Comparison of ENCODE assay signal across 8 cellular contexts in genomic region chr14:96390965-96391292, GRCh38. TPM values are rescaled to one million over a fixed set of nuclear protein-coding genes. Genes with fewer than 3 reads are reported as not detected.
DNase-seq lines count a peak whose midpoint lies in the region; ATAC-seq and TF ChIP-seq lines count a peak whose summit lies in the region.

No MANE protein-coding gene starts in this region.

- H3K36me3 Mint-ChIP-seq in activated naive CD4-positive, alpha-beta T cell treated with anti-CD3 and anti-CD28 coated beads, Interleukin-2, amount 10 ng/mL, durations not matched to agents 7 days and 5 days = peaks cover 7% of the 10 kb centered on the region
- peaks cover 2% of the 10 kb centered on the region for H3K36me3 Mint-ChIP-seq in memory B cell
- H3K36me3 Mint-ChIP-seq in type B pancreatic cell = no peaks in the 10 kb centered on the region

- intact Hi-C loops in body of pancreas (cut with DNase I) = no loop called here

- H3K9me3 Mint-ChIP-seq in activated naive CD4-positive, alpha-beta T cell treated with anti-CD3 and anti-CD28 coated beads, Interleukin-2, amount 10 ng/mL, durations not matched to agents 7 days and 5 days = no peaks in the 10 kb centered on the region
- H3K9me3 Mint-ChIP-seq in memory B cell = no peaks in the 10 kb centered on the region
- no peaks in the 10 kb centered on the region for H3K9me3 Mint-ChIP-seq in type B pancreatic cell

- peak overlapping the region; percentile 84 for H3K27ac Mint-ChIP-seq in activated naive CD4-positive, alpha-beta T cell treated with anti-CD3 and anti-CD28 coated beads, Interleukin-2, amount 10 ng/mL, durations not matched to agents 7 days and 5 days
- H3K27ac Mint-ChIP-seq in memory B cell (peak overlapping the region; percentile 83), type B pancreatic cell (peak overlapping the region; percentile 81)

- CTCF ChIA-PET in activated naive CD4-positive, alpha-beta T cell treated with anti-CD3 and anti-CD28 coated beads, Interleukin-2, amount 10 ng/mL, durations not matched to agents 7 days and 5 days (lab: Charles Lee) = no interaction called here

- no peak for ATAC-seq in body of pancreas
- ATAC-seq in memory B cell (ENCODE audit: low read depth) = no peak
- no peak for ATAC-seq in HG03469 (IDR thresholded peaks at IDR 0.05; ENCODE audit: unreplicated experiment)

- peak overlapping the region in 3 of 4 donors; percentile 67 to 77 (median 71) for H3K27ac ChIP-seq in body of pancreas

- no peak for TF ChIP-seq CTCF in body of pancreas (IDR thresholded peaks at IDR 0.05)
- TF ChIP-seq CTCF in type B pancreatic cell (conservative IDR thresholded peaks at IDR 0.05) = no peak

- H3K27me3 ChIP-seq in body of pancreas = no peaks in the 10 kb centered on the region

- H3K9me3 ChIP-seq in body of pancreas = no peaks in the 10 kb centered on the region

- peaks cover 19% of the 10 kb centered on the region for H3K4me1 Mint-ChIP-seq in activated naive CD4-positive, alpha-beta T cell treated with anti-CD3 and anti-CD28 coated beads, Interleukin-2, amount 10 ng/mL, durations not matched to agents 7 days and 5 days
- H3K4me1 Mint-ChIP-seq in memory B cell = no peaks in the 10 kb centered on the region
- H3K4me1 Mint-ChIP-seq in type B pancreatic cell (ENCODE audit: unreplicated experiment) = no peaks in the 10 kb centered on the region

- whole genome bisulfite sequencing in body of pancreas, 2 donors = 3 to 6% methylated on average over 4 to 13 of the region's 13 CpGs

- peak overlapping the region; percentile 85 for H3K4me3 Mint-ChIP-seq in activated naive CD4-positive, alpha-beta T cell treated with anti-CD3 and anti-CD28 coated beads, Interleukin-2, amount 10 ng/mL, durations not matched to agents 7 days and 5 days
- H3K4me3 Mint-ChIP-seq in memory B cell (peak overlapping the region; percentile 93), type B pancreatic cell (peak overlapping the region; percentile 91)

- peaks cover 17% of the 10 kb centered on the region for H3K4me1 ChIP-seq in body of pancreas

- no peak for DNase-seq in activated naive CD4-positive, alpha-beta T cell treated with anti-CD3 and anti-CD28 coated beads, Interleukin-2, amount 10 ng/mL, durations not matched to agents 7 days and 5 days
- no peak for DNase-seq in activated naive CD4-positive, alpha-beta T cell (lab: John Stamatoyannopoulos, UW)
- DNase-seq in body of pancreas (no peak), memory B cell (ENCODE audit: low spot score in 2 of 2) (peak in 1 of 2 donors; percentile 64), type B pancreatic cell (ENCODE audit: extremely low spot score, unreplicated experiment) (no peak), nucleus accumbens (lab: John Stamatoyannopoulos, UW) (no peak), cortex of kidney (lab: John Stamatoyannopoulos, UW) (no peak)

- peaks cover 31% of the 10 kb centered on the region for H3K27me3 Mint-ChIP-seq in activated naive CD4-positive, alpha-beta T cell treated with anti-CD3 and anti-CD28 coated beads, Interleukin-2, amount 10 ng/mL, durations not matched to agents 7 days and 5 days
- H3K27me3 Mint-ChIP-seq in memory B cell (peaks cover 3% of the 10 kb centered on the region), type B pancreatic cell (peaks cover 13% of the 10 kb centered on the region)

- H3K36me3 ChIP-seq in body of pancreas (replicated peaks in 1 of 2; ENCODE audit: insufficient read depth in 1 of 2, low read depth in 2 of 2) = no peaks in the 10 kb centered on the region

- H3K4me3 ChIP-seq in body of pancreas = peak overlapping the region in 1 of 2 donors; percentile 26

- no peak for TF ChIP-seq POLR2A in body of pancreas (IDR thresholded peaks at IDR 0.05)

RNA-seq across cellular contexts. Expression of gene AK7, which starts 1.0 kb away (rescaled TPM):
- total RNA-seq in body of pancreas = 1 to 10 TPM; 1.6 to 4.3 TPM
- total RNA-seq in type B pancreatic cell (ENCODE audit: low replicate concordance) = 2.5 and 3.1 TPM in 2 replicates

RNA-seq across cellular contexts. Expression of gene GSKIP, which starts 27.6 kb away (rescaled TPM):
- 10 to 100 TPM in 1 of 2 donors, 1 to 10 TPM in 1; 8.0 to 11.2 TPM for total RNA-seq in body of pancreas
- total RNA-seq in type B pancreatic cell (ENCODE audit: low replicate concordance) = 21.3 and 30.1 TPM in 2 replicates

RNA-seq across cellular contexts. Expression of gene ATG2B, which starts 27.8 kb away (rescaled TPM):
- total RNA-seq in body of pancreas (10 to 100 TPM; 26.2 to 51.7 TPM), type B pancreatic cell (ENCODE audit: low replicate concordance) (15.6 and 19.9 TPM in 2 replicates)
